ENCODE assay signal across 26 cellular contexts in genomic region chr1:20978413-20978812, GRCh38.
"Had no signal": no experiment of that assay in that cellular context is flagged by ENCODE, and none has a peak within 500 bp of the region (broad histone marks: within the 10 kb centered on the region; RNA-seq: fewer than 3 reads in every experiment).

No MANE protein-coding gene starts in this region.

- H3K4me3 ChIP-seq: cardiac muscle cell, esophagus squamous epithelium, left lung, lung, spleen, testis, upper lobe of left lung had no signal

- H3K4me1 ChIP-seq: testis had no signal

- H3K36me3 ChIP-seq: cardiac muscle cell had no signal

- H3K9me3 ChIP-seq: esophagus squamous epithelium, left lung, spleen, testis, upper lobe of left lung had no signal

- DNase-seq: activated B cell treated with CpG ODN at 0.5 μM for 24 hours; activated CD4-positive, alpha-beta T cell treated with anti-CD3 and anti-CD28 coated beads for 36 hours; activated CD4-positive, alpha-beta T cell treated with anti-CD3 and anti-CD28 coated beads, Interleukin-2, amount 50 U/mL, for 48 hours; activated CD8-positive, alpha-beta memory T cell treated with anti-CD3 and anti-CD28 coated beads, Interleukin-2, amount 50 U/mL, for 48 hours; activated naive CD4-positive, alpha-beta T cell treated with Interleukin-2 at 50 U/mL for 16 hours; activated naive CD8-positive, alpha-beta T cell treated with anti-CD3 and anti-CD28 coated beads for 36 hours; activated T-cell treated with anti-CD3 and anti-CD28 coated beads, Interleukin-2, amount 50 U/mL, for 4 hours; amniotic stem cell; cortex of kidney; endodermal cell; esophagus squamous epithelium; foreskin fibroblast; immature natural killer cell; kidney glomerular epithelial cell; left lung; midbrain; natural killer cell; retina; spleen; stimulated activated CD4-positive, alpha-beta T cell treated with anti-CD3 and anti-CD28 coated beads, Interleukin-4, amount 100 ng/mL, for 1 hour; stimulated activated naive CD4-positive, alpha-beta T cell; T1000; testis; upper lobe of left lung had no signal

- H3K27me3 ChIP-seq: cardiac muscle cell, esophagus squamous epithelium, left lung, spleen, testis, upper lobe of left lung had no signal

- H3K27ac ChIP-seq: esophagus squamous epithelium, left lung, spleen, testis, upper lobe of left lung had no signal

- ATAC-seq: activated CD4-positive, alpha-beta T cell treated with anti-CD3 and anti-CD28 coated beads for 36 hours; activated T-cell treated with anti-CD3 and anti-CD28 coated beads, Interleukin-2, amount 50 U/mL, for 4 hours; left lung; natural killer cell had no signal
